In the genomic region with DNA sequence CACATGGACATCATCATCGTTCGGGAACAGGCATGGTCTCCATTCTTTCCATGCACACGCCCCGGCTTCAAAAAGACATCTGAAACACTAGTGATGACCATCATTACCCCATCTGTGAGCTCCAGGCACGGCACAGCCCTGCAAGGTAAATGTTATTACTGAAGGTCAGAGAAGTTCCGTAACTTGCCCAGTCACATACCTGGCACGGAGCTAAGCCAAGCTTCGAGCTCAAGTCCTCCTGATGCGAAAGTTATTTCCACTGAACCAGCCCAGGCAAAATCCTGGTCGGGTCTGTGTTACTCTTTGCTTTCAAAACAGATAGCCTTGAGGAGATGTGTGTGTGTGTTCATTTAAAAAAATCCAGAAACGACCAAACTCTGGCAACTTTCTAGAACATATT, we compare ENCODE assay signal across 22 cellular contexts. TPM values are rescaled to one million over a fixed set of nuclear protein-coding genes. Genes with fewer than 3 reads are reported as not detected.
DNase-seq lines count a peak whose midpoint lies in the region; ATAC-seq and TF ChIP-seq lines count a peak whose summit lies in the region.
"Had no signal": no experiment of that assay in that cellular context is flagged by ENCODE, and none has a peak within 500 bp of the region (broad histone marks: within the 10 kb centered on the region; RNA-seq: fewer than 3 reads in every experiment).

No MANE protein-coding gene starts in this region.

- no peak for ATAC-seq in IMR-90 (ENCODE audit: low read depth)
- ATAC-seq in right cardiac atrium: no peak
- no peak for ATAC-seq in GM19452 (IDR thresholded peaks at IDR 0.05; ENCODE audit: unreplicated experiment)
- no peak for ATAC-seq in HG03159 (IDR thresholded peaks at IDR 0.05; ENCODE audit: unreplicated experiment)
- ATAC-seq: activated naive CD4-positive, alpha-beta T cell treated with anti-CD3 and anti-CD28 coated beads, Interleukin-2, amount 50 U/mL, for 72 hours; activated T-cell treated with anti-CD3 and anti-CD28 coated beads, Interleukin-2, amount 50 U/mL, for 72 hours; body of pancreas; stimulated activated naive CD8-positive, alpha-beta T cell treated with anti-CD3 and anti-CD28 coated beads, Interleukin-15, amount 100 ng/mL, for 72 hours had no signal

- peaks cover 76% of the 10 kb centered on the region for H3K36me3 ChIP-seq in IMR-90 (ENCODE audit: control insufficient read depth, insufficient read depth, low read length)
- peaks cover 10 to 31% of the 10 kb centered on the region in 2 donors for H3K36me3 ChIP-seq in stomach smooth muscle (ENCODE audit: control insufficient read depth in 2 of 2, insufficient read depth in 2 of 2, low read length in 2 of 2)
- H3K36me3 ChIP-seq: neural progenitor cell had no signal

- peak overlapping the region; percentile 89 for H4K91ac ChIP-seq in IMR-90 (ENCODE audit: insufficient read depth, low read depth, low read length)

- peak overlapping the region; percentile 93 for H3K27ac ChIP-seq in IMR-90 (ENCODE audit: insufficient read depth, low read length)
- H3K27ac ChIP-seq in right cardiac atrium (ENCODE audit: low read length): peak overlapping the region; percentile 7
- peak overlapping the region; percentile 71 for H3K27ac ChIP-seq in stomach smooth muscle (ENCODE audit: low read length)
- H3K27ac ChIP-seq: neural progenitor cell, SJCRH30 had no signal

- no TSS peak for BruUV-seq in IMR-90 (replicated peaks; lab: Mats Ljungman, UMichigan)

- no peaks in the 10 kb centered on the region for H3K9me3 Mint-ChIP-seq in chondrocyte (ENCODE audit: low read depth)
- H3K9me3 Mint-ChIP-seq: activated CD4-positive, alpha-beta memory T cell treated with anti-CD3 and anti-CD28 coated beads, Interleukin-2, amount 10 ng/mL, durations not matched to agents 7 days and 5 days; activated naive CD4-positive, alpha-beta T cell treated with anti-CD3 and anti-CD28 coated beads, Interleukin-2, amount 50 U/mL, for 72 hours; activated T-cell treated with anti-CD3 and anti-CD28 coated beads, Interleukin-2, amount 50 U/mL, for 72 hours; CD4-positive, alpha-beta T cell; neural progenitor cell; stimulated activated naive CD8-positive, alpha-beta T cell treated with anti-CD3 and anti-CD28 coated beads, Interleukin-15, amount 100 ng/mL, for 72 hours had no signal

- no peak for TF ChIP-seq RAD21 in IMR-90 (IDR thresholded peaks at IDR 0.05; ENCODE audit: low read length)

- H3K4me1 ChIP-seq in IMR-90 (ENCODE audit: control insufficient read depth, insufficient read depth, low read length) (peaks cover 64% of the 10 kb centered on the region), right cardiac atrium (ENCODE audit: control insufficient read depth, insufficient read depth, low read length) (peaks cover 4% of the 10 kb centered on the region), stomach smooth muscle (ENCODE audit: control insufficient read depth, insufficient read depth, low read length) (peaks cover 80% of the 10 kb centered on the region)
- H3K4me1 ChIP-seq: body of pancreas, neural progenitor cell, SJCRH30 had no signal

- no peaks in the 10 kb centered on the region for H3K9me3 ChIP-seq in IMR-90 (ENCODE audit: control insufficient read depth, insufficient read depth, low read length)
- H3K9me3 ChIP-seq in right cardiac atrium (ENCODE audit: control insufficient read depth, low read length): no peaks in the 10 kb centered on the region
- no peaks in the 10 kb centered on the region for H3K9me3 ChIP-seq in stomach smooth muscle (ENCODE audit: control insufficient read depth in 2 of 2, low read length in 2 of 2)
- H3K9me3 ChIP-seq: body of pancreas, SJCRH30 had no signal

- peak overlapping the region; percentile 84 to 88 for H4K8ac ChIP-seq in IMR-90 (ENCODE audit: low read depth in 2 of 2, low read length in 2 of 2)

- intact Hi-C loops in IMR-90 (cut with micrococcal nuclease): no loop called here
- intact Hi-C loops in right cardiac atrium (cut with DNase I): no loop called here

- H2BK15ac ChIP-seq in IMR-90 (ENCODE audit: low read depth, low read length): peak overlapping the region; percentile 91; the same call in 2 of the 3 replicates

- H3K4me2 ChIP-seq in IMR-90 (ENCODE audit: low read depth, low read length): peak overlapping the region; percentile 15; the same call in 1 of the 2 replicates
- H3K4me2 ChIP-seq: neural progenitor cell had no signal

- peaks cover 55% of the 10 kb centered on the region for H4K20me1 ChIP-seq in IMR-90 (ENCODE audit: insufficient read depth, low read length)

- H3K27me3 Mint-ChIP-seq in chondrocyte (ENCODE audit: low read depth): no peaks in the 10 kb centered on the region
- H3K27me3 Mint-ChIP-seq: activated CD4-positive, alpha-beta memory T cell treated with anti-CD3 and anti-CD28 coated beads, Interleukin-2, amount 10 ng/mL, durations not matched to agents 7 days and 5 days; CD4-positive, alpha-beta T cell; stimulated activated naive CD8-positive, alpha-beta T cell treated with anti-CD3 and anti-CD28 coated beads, Interleukin-15, amount 100 ng/mL, for 72 hours had no signal

- no peak overlapping the region for H2AFZ ChIP-seq in IMR-90 (replicated peaks; ENCODE audit: low read length, poor library complexity)
- H2AFZ ChIP-seq: neural progenitor cell had no signal

- dilution Hi-C loops in IMR-90 (cut with HindIII; ENCODE audit: low sequenced_read_pairs, unreplicated experiment): no loop called here

- H3K36me3 Mint-ChIP-seq in chondrocyte (ENCODE audit: low read depth): peaks cover 43% of the 10 kb centered on the region
- H3K36me3 Mint-ChIP-seq: activated naive CD4-positive, alpha-beta T cell treated with anti-CD3 and anti-CD28 coated beads, Interleukin-2, amount 50 U/mL, for 72 hours had no signal

- H3K9ac ChIP-seq in IMR-90 (ENCODE audit: low read depth, low read length) (peak overlapping the region; percentile 34), stomach smooth muscle (ENCODE audit: low read length in 2 of 2) (no peak overlapping the region)
- H3K9ac ChIP-seq: neural progenitor cell had no signal

- CTCF ChIA-PET in IMR-90 (lab: Yijun Ruan, JAX): no interaction called here

- 0 out of 2 replicates have a peak overlapping the region, but pooled peaks have one; percentile 22 for H3K56ac ChIP-seq in IMR-90 (ENCODE audit: extremely low read depth, insufficient read depth, low read length)

- H3K27me3 ChIP-seq in IMR-90 (ENCODE audit: control insufficient read depth, insufficient read depth, low read length) (no peaks in the 10 kb centered on the region), right cardiac atrium (ENCODE audit: control insufficient read depth, insufficient read depth) (no peaks in the 10 kb centered on the region), stomach smooth muscle (ENCODE audit: control insufficient read depth in 1 of 2, insufficient read depth in 2 of 2, low read length in 2 of 2) (no peaks in the 10 kb centered on the region)
- H3K27me3 ChIP-seq: body of pancreas, dorsolateral prefrontal cortex, neural progenitor cell, SJCRH30 had no signal

- H2BK20ac ChIP-seq in IMR-90 (ENCODE audit: low read depth, low read length): peak overlapping the region; percentile 73

- TF ChIP-seq CTCF in IMR-90 (conservative IDR thresholded peaks at IDR 0.05; ENCODE audit: low read depth, low read length): no peak
- no peak for TF ChIP-seq CTCF in chondrocyte (IDR thresholded peaks at IDR 0.05)

- peak overlapping the region; percentile 97 for H2BK5ac ChIP-seq in IMR-90 (ENCODE audit: low read depth, low read length, poor library complexity, severe bottlenecking)

- no peak overlapping the region for H2AK9ac ChIP-seq in IMR-90 (replicated peaks; ENCODE audit: low read depth, low read length, poor library complexity)

- peak overlapping the region; percentile 20 for H3K14ac ChIP-seq in IMR-90 (replicated peaks; ENCODE audit: low read depth, low read length)

- 100% methylated on average over 3 of the region's 11 CpGs; no CpG with 5 or more reads in 1 of the 2 experiments for WGBS in IMR-90 (ENCODE audit: extremely low coverage in 2 of 2, insufficient read length in 1 of 2), 2 experiments
- 75% methylated on average over 11 of the region's 11 CpGs for WGBS in right cardiac atrium

- DNase-seq in IMR-90 (no peak), chondrocyte (ENCODE audit: low spot score) (peak; percentile 32), right cardiac atrium (no peak), hepatic stellate cell (ENCODE audit: low spot score) (no peak), hypothalamus (lab: John Stamatoyannopoulos, UW) (no peak)
- DNase-seq: activated CD4-positive, alpha-beta memory T cell treated with anti-CD3 and anti-CD28 coated beads, Interleukin-2, amount 10 ng/mL, durations not matched to agents 7 days and 5 days; activated T-cell treated with anti-CD3 and anti-CD28 coated beads, Interleukin-2, amount 50 U/mL, for 72 hours; body of pancreas; CD4-positive, alpha-beta T cell; DMS153; dorsolateral prefrontal cortex; hippocampal formation; Karpas-422; NCI-H1092 treated with DMSO at 0.1 percent for 48 hours; NCI-H526 treated with DMSO at 0.1 percent for 48 hours; SJCRH30; stimulated activated naive CD8-positive, alpha-beta T cell treated with anti-CD3 and anti-CD28 coated beads, Interleukin-15, amount 100 ng/mL, for 72 hours had no signal

- H3K23ac ChIP-seq in IMR-90 (ENCODE audit: low read depth, low read length): peak overlapping the region; percentile 66

- POLR2A ChIA-PET in IMR-90 (lab: Charles Lee; ENCODE audit: unreplicated experiment): no interaction called here

- H2AK5ac ChIP-seq in IMR-90 (ENCODE audit: low read depth, low read length): peak overlapping the region; percentile 91

- H3K27ac Mint-ChIP-seq in chondrocyte (ENCODE audit: unreplicated experiment): peak overlapping the region; percentile 70
- H3K27ac Mint-ChIP-seq: activated CD4-positive, alpha-beta memory T cell treated with anti-CD3 and anti-CD28 coated beads, Interleukin-2, amount 10 ng/mL, durations not matched to agents 7 days and 5 days; activated naive CD4-positive, alpha-beta T cell treated with anti-CD3 and anti-CD28 coated beads, Interleukin-2, amount 50 U/mL, for 72 hours; activated T-cell treated with anti-CD3 and anti-CD28 coated beads, Interleukin-2, amount 50 U/mL, for 72 hours; CD4-positive, alpha-beta T cell; stimulated activated naive CD8-positive, alpha-beta T cell treated with anti-CD3 and anti-CD28 coated beads, Interleukin-15, amount 100 ng/mL, for 72 hours had no signal

- TF ChIP-seq POLR2A in IMR-90 (IDR thresholded peaks at IDR 0.05; ENCODE audit: low read depth, low read length): no peak

- peaks cover 43 to 88% of the 10 kb centered on the region in 2 experiments for H3K79me1 ChIP-seq in IMR-90 (ENCODE audit: low read depth in 1 of 2, low read length in 2 of 2)

- H2BK120ac ChIP-seq in IMR-90 (ENCODE audit: low read depth, low read length): peak overlapping the region; percentile 72

- H3K9me1 ChIP-seq in IMR-90 (ENCODE audit: insufficient read depth, low read length): peaks cover 56% of the 10 kb centered on the region

- peaks cover 92% of the 10 kb centered on the region for H3K4me1 Mint-ChIP-seq in chondrocyte (ENCODE audit: low read depth)
- H3K4me1 Mint-ChIP-seq: stimulated activated naive CD8-positive, alpha-beta T cell treated with anti-CD3 and anti-CD28 coated beads, Interleukin-15, amount 100 ng/mL, for 72 hours had no signal

- H3K4me3 ChIP-seq in IMR-90 (ENCODE audit: insufficient read depth, low read depth, low read length) (no peak overlapping the region), right cardiac atrium (ENCODE audit: low read length) (no peak overlapping the region), stomach smooth muscle (ENCODE audit: low read length in 2 of 2) (no peak overlapping the region)
- H3K4me3 ChIP-seq: body of pancreas, dorsolateral prefrontal cortex, neural progenitor cell, SJCRH30 had no signal

- H4K5ac ChIP-seq in IMR-90 (ENCODE audit: low read depth, low read length): peak overlapping the region; percentile 89

- no peak overlapping the region for H3K4me3 Mint-ChIP-seq in chondrocyte (ENCODE audit: unreplicated experiment)
- H3K4me3 Mint-ChIP-seq: activated CD4-positive, alpha-beta memory T cell treated with anti-CD3 and anti-CD28 coated beads, Interleukin-2, amount 10 ng/mL, durations not matched to agents 7 days and 5 days; activated T-cell treated with anti-CD3 and anti-CD28 coated beads, Interleukin-2, amount 50 U/mL, for 72 hours; CD4-positive, alpha-beta T cell; neural progenitor cell; stimulated activated naive CD8-positive, alpha-beta T cell treated with anti-CD3 and anti-CD28 coated beads, Interleukin-15, amount 100 ng/mL, for 72 hours had no signal

- peak overlapping the region; percentile 93 for H3K18ac ChIP-seq in IMR-90 (ENCODE audit: low read depth, low read length)

- in situ Hi-C loops in IMR-90 (cut with MboI; ENCODE audit: low sequenced_read_pairs): no loop called here

- peak overlapping the region; percentile 80 for H3K4ac ChIP-seq in IMR-90 (ENCODE audit: low read depth, low read length)

RNA-seq across cellular contexts. Expression of a gene that starts 22.8 kb away (rescaled TPM):
- 373 and 464 TPM in 2 replicates for total RNA-seq in IMR-90 (2012; rRNA removed)
- 550 and 574 TPM in 2 replicates for polyA plus RNA-seq in IMR-90 (2012; rRNA removed)
- 533 and 781 TPM in 2 replicates for polyA plus RNA-seq in IMR-90 (2012; cell fraction: cytosol; rRNA removed)
- 291 and 300 TPM in 2 replicates for polyA plus RNA-seq in IMR-90 (2012; cell fraction: nucleus; rRNA removed; ENCODE audit: low replicate concordance)
- 63.6 to 104 TPM (median 97.3 TPM) in 3 replicates for total RNA-seq in chondrocyte
- 100 to 1,000 TPM; 423 to 631 (median 511) TPM for total RNA-seq in right cardiac atrium
- polyA plus RNA-seq in right cardiac atrium: 410 TPM

RNA-seq across cellular contexts. Expression of a gene that starts 38.7 kb away (rescaled TPM):
- 3.8 and 11.1 TPM in 2 replicates for total RNA-seq in IMR-90 (2012; rRNA removed)
- 8.5 and 8.6 TPM in 2 replicates for polyA plus RNA-seq in IMR-90 (2012; rRNA removed)
- 1.1 and 1.3 TPM in 2 replicates for polyA plus RNA-seq in IMR-90 (2012; cell fraction: cytosol; rRNA removed)
- 0.46 and 5.5 TPM in 2 replicates for polyA plus RNA-seq in IMR-90 (2012; cell fraction: nucleus; rRNA removed; ENCODE audit: low replicate concordance)
- 14.9 to 15.3 TPM (median 14.9 TPM) in 3 replicates for total RNA-seq in chondrocyte
- total RNA-seq in right cardiac atrium: 10 to 100 TPM; 13.2 to 20.3 (median 17.0) TPM
- polyA plus RNA-seq in right cardiac atrium: 15.8 TPM

RNA-seq across cellular contexts. Expression of a gene that starts 46.5 kb away (rescaled TPM):
- 8.9 and 10.4 TPM in 2 replicates for total RNA-seq in IMR-90 (2012; rRNA removed)
- 6.9 and 7.2 TPM in 2 replicates for polyA plus RNA-seq in IMR-90 (2012; rRNA removed)
- 5.9 and 7.5 TPM in 2 replicates for polyA plus RNA-seq in IMR-90 (2012; cell fraction: cytosol; rRNA removed)
- polyA plus RNA-seq in IMR-90 (2012; cell fraction: nucleus; rRNA removed; ENCODE audit: low replicate concordance): 6.4 and 8.7 TPM in 2 replicates
- total RNA-seq in chondrocyte: 18.3 to 21.4 TPM (median 18.5 TPM) in 3 replicates
- 10 to 100 TPM in 3 of 4 donors, 1 to 10 TPM in 1; 9.9 to 12.5 (median 11.8) TPM for total RNA-seq in right cardiac atrium
- 3.6 TPM for polyA plus RNA-seq in right cardiac atrium

Comparison
In these comparisons a context has a peak if more than half of its experiments do, and no peak if none do; other contexts are left out.
1. H3K27ac ChIP-seq: peak in every context shown above with its lines; median percentile 93 in IMR-90; 71 in stomach smooth muscle; 7 in right cardiac atrium.